In the genomic region with DNA sequence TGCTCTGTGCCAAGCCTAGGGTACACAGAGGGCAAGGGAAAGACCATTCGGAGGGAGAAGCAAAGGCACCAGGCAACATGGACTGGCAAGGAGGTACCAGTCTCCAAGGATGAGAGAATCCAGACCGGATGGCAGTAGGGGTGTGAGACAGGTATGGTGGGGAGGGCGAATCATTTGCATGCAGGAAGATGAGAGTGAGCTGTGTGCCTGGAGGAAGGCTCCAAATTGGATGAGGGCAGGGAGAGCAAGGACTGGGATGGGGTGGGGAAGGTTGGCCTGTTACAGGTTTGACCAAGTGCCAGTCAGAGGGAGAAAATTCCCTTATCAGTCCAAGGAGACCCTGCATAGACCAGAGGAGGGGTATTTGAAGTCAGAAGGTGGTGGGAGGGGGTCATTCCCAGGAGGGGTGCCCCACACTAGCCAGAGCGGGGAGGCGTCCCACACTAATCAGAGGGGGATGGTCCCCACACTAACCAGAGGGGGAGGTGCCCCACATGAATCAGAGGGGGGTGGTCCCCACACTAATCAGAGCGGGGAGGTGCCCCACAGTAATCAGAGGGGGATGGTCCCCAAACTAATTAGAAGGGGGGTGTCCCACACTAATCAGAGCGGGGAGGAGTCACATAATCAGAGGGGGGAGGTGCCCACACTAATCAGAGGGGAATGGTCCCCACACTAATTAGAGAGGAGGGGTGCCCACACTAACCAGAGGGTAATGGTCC, we compare ENCODE assay signal across 8 cellular contexts. TPM values are rescaled to one million over a fixed set of nuclear protein-coding genes. Genes with fewer than 3 reads are reported as not detected.
DNase-seq lines count a peak whose midpoint lies in the region; ATAC-seq and TF ChIP-seq lines count a peak whose summit lies in the region.

No MANE protein-coding gene starts in this region.

- POLR2A ChIA-PET in activated B cell treated with CpG ODN at 0.5 μM for 24 hours (lab: Charles Lee) = interaction anchor here (0.6 to 1.0 kb wide), 6 partner anchors 19 to 1034 kb away, joined by 3 to 4 read pairs (median 4); partner anchors contain the start of genes ENGASE and LGALS3BP

- H3K36me3 ChIP-seq in left ventricle myocardium inferior = no peaks in the 10 kb centered on the region
- no peaks in the 10 kb centered on the region for H3K36me3 ChIP-seq in skeletal muscle tissue (ENCODE audit: control insufficient read depth in 3 of 3, insufficient read depth in 3 of 3, low read length in 3 of 3)

- ATAC-seq in GM21786 (IDR thresholded peaks at IDR 0.05; ENCODE audit: unreplicated experiment) (peak; percentile 7), activated B cell treated with CpG ODN at 0.5 μM for 24 hours (ENCODE audit: low read depth) (no peak), HG02678 (IDR thresholded peaks at IDR 0.05; ENCODE audit: unreplicated experiment) (no peak)

- peaks cover 13% of the 10 kb centered on the region for H3K36me3 Mint-ChIP-seq in activated B cell treated with CpG ODN at 0.5 μM for 24 hours (ENCODE audit: low read depth)

- H3K27ac ChIP-seq in left ventricle myocardium inferior (replicated peaks) (peak overlapping the region; percentile 95), skeletal muscle tissue (ENCODE audit: low read depth, low read length) (peak overlapping the region; percentile 60)

- peak overlapping the region; percentile 85 for H3K4me3 ChIP-seq in left ventricle myocardium inferior
- H3K4me3 ChIP-seq in skeletal muscle tissue (ENCODE audit: low read length in 3 of 3) = peak overlapping the region; percentile 82 to 95 (median 95)

- DNase-seq in activated B cell treated with CpG ODN at 0.5 μM for 24 hours (no peak), left ventricle myocardium inferior (no peak), NCI-H526 (lab: John Stamatoyannopoulos, UW) (no peak), dermis blood vessel endothelial cell (no peak), middle frontal gyrus (ENCODE audit: extremely low spot score, low spot score) (no peak)

- H3K27ac Mint-ChIP-seq in activated B cell treated with CpG ODN at 0.5 μM for 24 hours = peak overlapping the region; percentile 93

- H3K9ac ChIP-seq in skeletal muscle tissue (ENCODE audit: low read depth in 1 of 3, low read length in 3 of 3) = peak overlapping the region; percentile 80 to 94 (median 93)

- H3K9me3 ChIP-seq in left ventricle myocardium inferior (replicated peaks) (no peaks in the 10 kb centered on the region), skeletal muscle tissue (ENCODE audit: control insufficient read depth in 3 of 3, low read length in 3 of 3) (no peaks in the 10 kb centered on the region)

- H3K9me3 Mint-ChIP-seq in activated B cell treated with CpG ODN at 0.5 μM for 24 hours = no peaks in the 10 kb centered on the region

- intact Hi-C loops in activated B cell treated with CpG ODN at 0.5 μM for 24 hours (cut with micrococcal nuclease) (no loop called here), left ventricle myocardium inferior (cut with micrococcal nuclease) (no loop called here)

- peaks cover 5% of the 10 kb centered on the region for H3K27me3 Mint-ChIP-seq in activated B cell treated with CpG ODN at 0.5 μM for 24 hours

- H3K27me3 ChIP-seq in left ventricle myocardium inferior (ENCODE audit: low read depth) (no peaks in the 10 kb centered on the region), skeletal muscle tissue (ENCODE audit: control insufficient read depth in 3 of 3, insufficient read depth in 3 of 3, low read length in 3 of 3) (no peaks in the 10 kb centered on the region)

- peak overlapping the region; percentile 91 for H3K4me3 Mint-ChIP-seq in activated B cell treated with CpG ODN at 0.5 μM for 24 hours

- TF ChIP-seq CTCF in activated B cell treated with CpG ODN at 0.5 μM for 24 hours (IDR thresholded peaks at IDR 0.05) (no peak), left ventricle myocardium inferior (IDR thresholded peaks at IDR 0.05; ENCODE audit: borderline replicate concordance) (no peak)

- H3K4me1 Mint-ChIP-seq in activated B cell treated with CpG ODN at 0.5 μM for 24 hours = peaks cover 39% of the 10 kb centered on the region

- H3K4me1 ChIP-seq in left ventricle myocardium inferior (peaks cover 53% of the 10 kb centered on the region), skeletal muscle tissue (ENCODE audit: control insufficient read depth in 3 of 3, insufficient read depth in 3 of 3, low read length in 3 of 3) (peaks cover 22 to 38% (median 32%) of the 10 kb centered on the region in 3 donors)

- CTCF ChIA-PET in activated B cell treated with CpG ODN at 0.5 μM for 24 hours (lab: Charles Lee) = no interaction called here

RNA-seq across cellular contexts. Expression of gene CANT1, which starts 0.7 kb away (rescaled TPM):
- total RNA-seq in activated B cell treated with CpG ODN at 0.5 μM for 24 hours (39.3 and 44.6 TPM in 2 replicates), left ventricle myocardium inferior (24.2 TPM), skeletal muscle tissue (21.9 TPM), dermis blood vessel endothelial cell (64.8 and 97.3 TPM in 2 replicates)

RNA-seq across cellular contexts. Expression of gene C1QTNF1, which starts 15.1 kb away (rescaled TPM):
- total RNA-seq in activated B cell treated with CpG ODN at 0.5 μM for 24 hours (not detected in 2 replicates), left ventricle myocardium inferior (146 TPM), skeletal muscle tissue (6.8 TPM), dermis blood vessel endothelial cell (14.6 and 16.9 TPM in 2 replicates)

RNA-seq across cellular contexts. Expression of gene LGALS3BP, which starts 29.1 kb away (rescaled TPM):
- total RNA-seq in activated B cell treated with CpG ODN at 0.5 μM for 24 hours (1.3 and 3.5 TPM in 2 replicates), left ventricle myocardium inferior (585 TPM), skeletal muscle tissue (55.8 TPM), dermis blood vessel endothelial cell (3.5 and 7.5 TPM in 2 replicates)

Comparison
In these comparisons a context has a peak if more than half of its experiments do, and no peak if none do; other contexts are left out.
1. RNA of gene LGALS3BP, which starts 29.1 kb away (total RNA-seq): 585 TPM in left ventricle myocardium inferior (single experiment); 55.8 TPM in skeletal muscle tissue (single experiment), 3.5 to 7.5 TPM in dermis blood vessel endothelial cell and 1.3 to 3.5 TPM in activated B cell treated with CpG ODN at 0.5 μM for 24 hours; every median in the first group is over 10 times any median in the second.